In genomic region chr3:171967932-171968678, GRCh38 we compare ENCODE assay signal across 11 cellular contexts.
DNase-seq lines count a peak whose midpoint lies in the region; ATAC-seq and TF ChIP-seq lines count a peak whose summit lies in the region.
"Had no signal": no experiment of that assay in that cellular context is flagged by ENCODE, and none has a peak within 500 bp of the region (broad histone marks: within the 10 kb centered on the region; RNA-seq: fewer than 3 reads in every experiment).

No MANE protein-coding gene starts in this region.

- H3K4me1 ChIP-seq in adipocyte (ENCODE audit: control insufficient read depth, insufficient read depth, low read length): peaks cover 59% of the 10 kb centered on the region
- H3K4me1 ChIP-seq in heart left ventricle: peaks cover 0 to 29% (median 11%) of the 10 kb centered on the region in 12 donors

- no peaks in the 10 kb centered on the region for H3K27me3 Mint-ChIP-seq in activated T-helper 17 cell treated with anti-CD3 and anti-CD28 coated beads, Interleukin-2, amount 50 U/mL, for 72 hours

- H3K4me3 ChIP-seq in adipocyte (ENCODE audit: low read length): peak overlapping the region; percentile 37
- H3K4me3 ChIP-seq in heart left ventricle: no peak overlapping the region
- H3K4me3 ChIP-seq: SJCRH30 had no signal

- H3K27ac Mint-ChIP-seq in activated T-helper 17 cell treated with anti-CD3 and anti-CD28 coated beads, Interleukin-2, amount 50 U/mL, for 72 hours: no peak overlapping the region
- H3K27ac Mint-ChIP-seq: activated T-helper 1 cell treated with anti-CD3 and anti-CD28 coated beads, Interleukin-12 subunit alpha, Interleukin-12 subunit beta, Interleukin-2, Interleukin-4 antibody, amounts not matched to agents 30 ng/mL and 10 ng/mL and 1 ng/mL, durations not matched to agents 14 hours and 24 hours and 36 hours had no signal

- peak; percentile 27 for DNase-seq in EL
- DNase-seq in adipocyte (ENCODE audit: low read depth): no peak
- DNase-seq in heart left ventricle: peak in 1 of 5 donors; percentile 26
- peak; percentile 83 for DNase-seq in non-pigmented ciliary epithelial cell (ENCODE audit: low read depth)
- no peak for DNase-seq in hippocampal formation (lab: John Stamatoyannopoulos, UW)
- DNase-seq: hypothalamus had no signal

- no peak overlapping the region for H3K4me3 Mint-ChIP-seq in activated T-helper 17 cell treated with anti-CD3 and anti-CD28 coated beads, Interleukin-2, amount 50 U/mL, for 72 hours
- H3K4me3 Mint-ChIP-seq: activated T-helper 1 cell treated with anti-CD3 and anti-CD28 coated beads, Interleukin-12 subunit alpha, Interleukin-12 subunit beta, Interleukin-2, Interleukin-4 antibody, amounts not matched to agents 30 ng/mL and 10 ng/mL and 1 ng/mL, durations not matched to agents 14 hours and 24 hours and 36 hours had no signal

- 65 to 84% (median 67%) methylated on average over 9 of the region's 9 CpGs for WGBS in heart left ventricle, 4 donors

- TF ChIP-seq CTCF in heart left ventricle (IDR thresholded peaks at IDR 0.05): no peak

- H3K36me3 ChIP-seq in adipocyte (ENCODE audit: control insufficient read depth, insufficient read depth, low read length, severe bottlenecking) (no peaks in the 10 kb centered on the region), heart left ventricle (no peaks in the 10 kb centered on the region)
- H3K36me3 ChIP-seq: SJCRH30 had no signal

- H3K27ac ChIP-seq in heart left ventricle: peak overlapping the region in 6 of 12 donors; percentile 19 to 74 (median 22)

- no peaks in the 10 kb centered on the region for H3K4me1 Mint-ChIP-seq in activated T-helper 17 cell treated with anti-CD3 and anti-CD28 coated beads, Interleukin-2, amount 50 U/mL, for 72 hours

- no peak for TF ChIP-seq POLR2A in heart left ventricle (IDR thresholded peaks at IDR 0.05)

- no peaks in the 10 kb centered on the region for H3K27me3 ChIP-seq in adipocyte (replicated peaks; ENCODE audit: control insufficient read depth, insufficient read depth, low read length)
- no peaks in the 10 kb centered on the region for H3K27me3 ChIP-seq in heart left ventricle
- H3K27me3 ChIP-seq: SJCRH30 had no signal

- H3K9me3 Mint-ChIP-seq in activated T-helper 17 cell treated with anti-CD3 and anti-CD28 coated beads, Interleukin-2, amount 50 U/mL, for 72 hours: no peaks in the 10 kb centered on the region
- H3K9me3 Mint-ChIP-seq: activated T-helper 1 cell treated with anti-CD3 and anti-CD28 coated beads, Interleukin-12 subunit alpha, Interleukin-12 subunit beta, Interleukin-2, Interleukin-4 antibody, amounts not matched to agents 30 ng/mL and 10 ng/mL and 1 ng/mL, durations not matched to agents 14 hours and 24 hours and 36 hours had no signal

- intact Hi-C loops in heart left ventricle (cut with DNase I): no loop called here

- ATAC-seq in heart left ventricle (peak in 3 of 4 donors; percentile 28 to 50 (median 33)), GM18498 (IDR thresholded peaks at IDR 0.05; ENCODE audit: unreplicated experiment) (no peak), HG03571 (IDR thresholded peaks at IDR 0.05; ENCODE audit: unreplicated experiment) (no peak)
- ATAC-seq in activated T-helper 17 cell treated with anti-CD3 and anti-CD28 coated beads, Interleukin-2, amount 50 U/mL, for 72 hours (replicated peaks): no peak

- H3K9ac ChIP-seq in adipocyte (ENCODE audit: low read length): peak overlapping the region; percentile 15

- no peaks in the 10 kb centered on the region for H3K36me3 Mint-ChIP-seq in activated T-helper 17 cell treated with anti-CD3 and anti-CD28 coated beads, Interleukin-2, amount 50 U/mL, for 72 hours (ENCODE audit: low read depth)

- H3K9me3 ChIP-seq in adipocyte (ENCODE audit: control insufficient read depth, low read length) (no peaks in the 10 kb centered on the region), heart left ventricle (no peaks in the 10 kb centered on the region)
- H3K9me3 ChIP-seq: SJCRH30 had no signal

Comparison
In these comparisons a context has a peak if more than half of its experiments do, and no peak if none do; other contexts are left out.
1. DNase-seq: peak in EL (single experiment) and non-pigmented ciliary epithelial cell (single experiment); none in adipocyte (single experiment) and hippocampal formation (0 of 2).
2. ATAC-seq: peak in heart left ventricle (3 of 4); none in GM18498 (single experiment), HG03571 (single experiment) and activated T-helper 17 cell treated with anti-CD3 and anti-CD28 coated beads, Interleukin-2, amount 50 U/mL, for 72 hours (single experiment).